8 cellular contexts compared by ENCODE assay signal in the genomic region with DNA sequence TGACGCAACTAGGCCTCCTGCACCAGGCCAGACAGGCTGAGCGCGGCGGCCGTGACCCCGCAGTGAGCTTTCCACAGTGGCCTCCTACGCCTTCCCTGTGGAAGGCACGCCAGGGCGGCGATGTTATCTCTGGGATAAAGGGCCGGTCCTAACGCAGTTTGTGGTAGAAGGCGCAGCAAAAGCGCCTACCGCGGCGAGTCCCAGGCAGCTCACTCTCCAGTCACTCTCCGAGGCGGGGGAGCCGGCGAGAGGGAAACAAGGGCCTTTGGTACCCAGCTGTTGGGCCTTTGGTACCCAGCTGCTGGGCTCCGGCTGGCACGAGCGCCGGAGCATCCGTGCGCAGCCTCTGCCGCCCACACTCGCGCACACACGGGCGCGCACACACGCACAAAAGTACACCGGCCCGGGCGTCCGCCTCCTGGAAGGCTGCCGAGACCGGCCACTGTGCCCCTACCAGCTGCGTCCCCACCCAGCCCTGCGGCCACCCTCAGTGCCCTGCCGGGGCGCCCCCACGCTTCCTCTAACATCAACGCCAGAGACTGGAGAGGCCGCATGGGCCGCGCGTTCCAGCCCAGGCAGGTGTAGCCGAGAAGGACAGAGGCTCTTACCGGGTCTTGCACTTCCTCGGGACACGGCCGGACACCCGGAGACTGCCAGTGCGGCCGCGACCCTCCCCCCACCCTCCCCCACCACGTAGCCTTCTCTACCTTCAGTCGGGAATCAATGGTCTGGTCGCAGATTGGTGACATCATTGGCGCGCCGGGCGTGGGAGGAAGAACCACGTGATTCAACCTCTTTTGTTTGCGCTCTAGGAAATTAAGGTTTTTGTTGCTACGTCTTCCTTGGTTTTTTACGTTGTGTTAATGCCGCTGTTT. TPM values are rescaled to one million over a fixed set of nuclear protein-coding genes. Genes with fewer than 3 reads are reported as not detected.
DNase-seq lines count a peak whose midpoint lies in the region; TF ChIP-seq lines count a peak whose summit lies in the region.

No MANE protein-coding gene starts in this region.

- no peak for TF ChIP-seq CTCF in osteoblast (IDR thresholded peaks at IDR 0.05; ENCODE audit: extremely low read depth, low read depth, low read length)

- H3K27me3 ChIP-seq in HAP-1 (ENCODE audit: low read depth) (no peaks in the 10 kb centered on the region), osteoblast (ENCODE audit: insufficient read depth, low read length) (peaks cover 7% of the 10 kb centered on the region)

- peaks cover 2% of the 10 kb centered on the region; the same call in 1 of the 2 replicates for H3K9me3 ChIP-seq in HAP-1
- no peaks in the 10 kb centered on the region for H3K9me3 ChIP-seq in osteoblast (ENCODE audit: low read depth, low read length)

- H3K27ac Mint-ChIP-seq in activated naive CD8-positive, alpha-beta T cell treated with anti-CD3 and anti-CD28 coated beads for 36 hours: peak overlapping the region; percentile 96

- H3K4me1 ChIP-seq in HAP-1 (peaks cover 5% of the 10 kb centered on the region), osteoblast (ENCODE audit: insufficient read depth, low read length) (peaks cover 32% of the 10 kb centered on the region)

- H3K27me3 Mint-ChIP-seq in activated naive CD8-positive, alpha-beta T cell treated with anti-CD3 and anti-CD28 coated beads for 36 hours: peaks cover 4% of the 10 kb centered on the region

- H3K27ac ChIP-seq in osteoblast (ENCODE audit: low read depth, low read length): peak overlapping the region; percentile 98
- H3K27ac ChIP-seq in temporal lobe (ENCODE audit: low read depth, low read length): peak overlapping the region; percentile 47

- peak overlapping the region; percentile 99 for H2AFZ ChIP-seq in osteoblast (ENCODE audit: low read length)

- peaks cover 29% of the 10 kb centered on the region for H3K36me3 Mint-ChIP-seq in activated naive CD8-positive, alpha-beta T cell treated with anti-CD3 and anti-CD28 coated beads for 36 hours

- H3K9me3 Mint-ChIP-seq in activated naive CD8-positive, alpha-beta T cell treated with anti-CD3 and anti-CD28 coated beads for 36 hours: peaks cover 8% of the 10 kb centered on the region

- intact Hi-C loops in head of caudate nucleus (cut with DNase I): loop anchor here (5.0 kb wide), 1 partner anchor 70 kb away; the partner anchor contains the start of gene UBE2Q1

- H3K4me2 ChIP-seq in osteoblast (ENCODE audit: insufficient read depth, low read length): peak overlapping the region; percentile 98

- peak overlapping the region; percentile 98 for H3K4me3 Mint-ChIP-seq in activated naive CD8-positive, alpha-beta T cell treated with anti-CD3 and anti-CD28 coated beads for 36 hours

- peak overlapping the region; percentile 93 for H3K4me3 ChIP-seq in HAP-1
- H3K4me3 ChIP-seq in osteoblast (ENCODE audit: insufficient read depth, low read length): peak overlapping the region; percentile 94

- H3K79me2 ChIP-seq in osteoblast (ENCODE audit: insufficient read depth, low read length): peaks cover 51% of the 10 kb centered on the region

- H3K4me1 Mint-ChIP-seq in activated naive CD8-positive, alpha-beta T cell treated with anti-CD3 and anti-CD28 coated beads for 36 hours: peaks cover 38% of the 10 kb centered on the region

- DNase-seq in DMS53 treated with DMSO at 0.1 percent for 48 hours (lab: John Stamatoyannopoulos, UW; ENCODE audit: unreplicated experiment): peak; percentile 66
- DNase-seq in HAP-1 (ENCODE audit: low spot score in 2 of 2): peak; percentile 81 to 93
- DNase-seq in NCI-H1105 treated with DMSO at 0.1 percent for 48 hours (lab: John Stamatoyannopoulos, UW): peak; percentile 88
- peak; percentile 78 for DNase-seq in SKM-1 treated with dmso at 0.1 percent for 144 hours (lab: John Stamatoyannopoulos, UW; ENCODE audit: unreplicated experiment)
- peak; percentile 86 for DNase-seq in activated naive CD8-positive, alpha-beta T cell treated with anti-CD3 and anti-CD28 coated beads for 36 hours
- peak; percentile 72 to 96 (median 88) for DNase-seq in head of caudate nucleus
- peak; percentile 74 for DNase-seq in osteoblast (ENCODE audit: insufficient read length, low spot score, missing footprints)

- H3K36me3 ChIP-seq in HAP-1 (replicated peaks) (0 out of 2 replicates have a peak, but pooled peaks cover 3% of the 10 kb centered on the region), osteoblast (ENCODE audit: insufficient read depth, low read length) (no peaks in the 10 kb centered on the region)

- H4K20me1 ChIP-seq in osteoblast (ENCODE audit: insufficient read depth, low read length): peaks cover 30% of the 10 kb centered on the region

- in situ Hi-C loops in HAP-1 (cut with MboI; ENCODE audit: low sequenced_read_pairs): no loop called here

RNA-seq across cellular contexts. Expression of gene ADAR, which starts 19.5 kb away (rescaled TPM):
- 100 to 1,000 TPM; 256 TPM for total RNA-seq in activated naive CD8-positive, alpha-beta T cell treated with anti-CD3 and anti-CD28 coated beads for 36 hours
- total RNA-seq in osteoblast (103 and 118 TPM in 2 replicates), temporal lobe (68.4 TPM)

RNA-seq across cellular contexts. Expression of gene CHRNB2, which starts 59.9 kb away (rescaled TPM):
- total RNA-seq in activated naive CD8-positive, alpha-beta T cell treated with anti-CD3 and anti-CD28 coated beads for 36 hours: not detected
- total RNA-seq in osteoblast (under 0.01 TPM in 1 of 2 replicates, not detected in the other), temporal lobe (22.4 TPM)

Comparison
In these comparisons a context has a peak if more than half of its experiments do, and no peak if none do; other contexts are left out.
1. Peak in every context shown above with its lines: DNase-seq, H3K4me3 ChIP-seq and H3K27ac ChIP-seq.
2. RNA of gene CHRNB2, which starts 59.9 kb away (total RNA-seq): 22.4 TPM in temporal lobe (single experiment); not detected in activated naive CD8-positive, alpha-beta T cell treated with anti-CD3 and anti-CD28 coated beads for 36 hours and under 0.01 TPM in osteoblast; every median in the first group is over 10 times any median in the second.